ENCODE assay signal across 8 cellular contexts in the genomic region with DNA sequence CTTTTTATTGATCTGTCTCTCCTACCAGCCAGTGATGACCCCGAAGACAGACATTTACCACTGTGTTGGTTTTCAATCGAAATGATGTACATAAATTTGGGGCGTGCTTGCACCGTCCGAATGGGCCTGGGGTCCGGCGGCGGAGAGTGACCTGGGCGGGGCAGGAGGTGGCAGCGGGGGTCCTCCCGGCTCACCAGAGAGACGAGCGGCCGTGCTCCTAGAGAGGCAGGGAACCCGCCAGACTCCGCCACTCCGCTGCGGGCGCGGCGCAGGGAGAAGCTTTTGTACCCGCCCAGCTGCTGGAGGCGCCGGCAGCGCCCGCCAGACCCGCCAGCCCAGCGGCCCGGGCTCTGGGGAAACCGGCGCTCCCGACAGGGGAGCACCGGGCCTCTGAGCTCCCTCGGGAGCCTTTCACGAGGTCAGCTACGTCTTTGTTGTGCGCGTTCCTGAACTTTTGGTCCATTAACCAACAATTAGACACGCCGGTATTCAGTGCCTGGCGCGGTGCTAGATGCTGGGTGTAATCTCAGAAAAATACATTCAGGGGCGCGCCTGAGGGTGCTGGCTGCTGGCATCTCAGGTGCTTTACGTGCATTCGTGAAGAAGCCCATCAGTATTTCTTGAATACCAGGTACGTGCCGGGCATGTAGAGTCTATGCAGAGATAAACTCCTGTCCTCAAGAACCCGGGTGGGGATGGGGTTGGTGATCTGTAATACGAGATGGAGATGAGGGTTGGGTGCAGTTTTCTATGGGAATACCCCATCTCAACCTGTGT. TPM values are rescaled to one million over a fixed set of nuclear protein-coding genes. Genes with fewer than 3 reads are reported as not detected.
DNase-seq lines count a peak whose midpoint lies in the region; ATAC-seq, FAIRE-seq and TF ChIP-seq lines count a peak whose summit lies in the region.

Gene PGBD1, plus strand, starts transcription at position 285 of the 777 bp plus-strand sequence. CDS start 2,242 bp downstream, outside the sequence.

- H3K4me1 Mint-ChIP-seq in T-helper 1 cell treated with Interleukin-12 subunit alpha and Interleukin-12 subunit beta and Interleukin-4 antibody, amounts not matched to agents 30 μg/mL and 1 μg/mL, for 36 hours (ENCODE audit: low read depth), result peaks cover 9% of the 10 kb centered on the region

- H3K36me3 Mint-ChIP-seq in T-helper 1 cell treated with Interleukin-12 subunit alpha and Interleukin-12 subunit beta and Interleukin-4 antibody, amounts not matched to agents 30 μg/mL and 1 μg/mL, for 36 hours (ENCODE audit: low read depth), result peaks cover 8% of the 10 kb centered on the region

- in situ Hi-C loops in astrocyte of the spinal cord (cut with HindIII; ENCODE audit: low sequenced_read_pairs), result no loop called here

- TF ChIP-seq POLR2A in GM12892 (IDR thresholded peaks at IDR 0.05; ENCODE audit: low read depth, low read length), result peak; percentile 73; the same call in 1 of the 2 replicates

- ATAC-seq in HG02623 (IDR thresholded peaks at IDR 0.05; ENCODE audit: unreplicated experiment) (peak; percentile 78), GM18870 (IDR thresholded peaks at IDR 0.05; ENCODE audit: unreplicated experiment) (no peak)

- no peaks in the 10 kb centered on the region for H3K9me3 Mint-ChIP-seq in T-helper 1 cell treated with Interleukin-12 subunit alpha and Interleukin-12 subunit beta and Interleukin-4 antibody, amounts not matched to agents 30 μg/mL and 1 μg/mL, for 36 hours

- H3K27me3 Mint-ChIP-seq in T-helper 1 cell treated with Interleukin-12 subunit alpha and Interleukin-12 subunit beta and Interleukin-4 antibody, amounts not matched to agents 30 μg/mL and 1 μg/mL, for 36 hours (ENCODE audit: low read depth), result peaks cover 4% of the 10 kb centered on the region

- FAIRE-seq in GM12892 (lab: Jason Lieb, UNC), result peak; percentile 42

- H3K4me3 Mint-ChIP-seq in T-helper 1 cell treated with Interleukin-12 subunit alpha and Interleukin-12 subunit beta and Interleukin-4 antibody, amounts not matched to agents 30 μg/mL and 1 μg/mL, for 36 hours, result peak within 1 kb of the TSS; percentile 83

- TF ChIP-seq CTCF in astrocyte of the spinal cord (IDR thresholded peaks at IDR 0.05; ENCODE audit: low read depth, low read length), result no peak

- peak; percentile 45 for DNase-seq in GM12892 (ENCODE audit: insufficient read length)
- peak; percentile 57 for DNase-seq in NCI-H128 (lab: John Stamatoyannopoulos, UW; ENCODE audit: unreplicated experiment)
- peak; percentile 78 for DNase-seq in astrocyte of the spinal cord (ENCODE audit: low read depth, low spot score)
- peak in 46 of 51 donors; percentile 1 to 70 (median 40) for DNase-seq in hypothalamus (lab: John Stamatoyannopoulos, UW)
- DNase-seq in renal cortical epithelial cell (ENCODE audit: low read depth), result peak; percentile 27

- H3K27ac Mint-ChIP-seq in T-helper 1 cell treated with Interleukin-12 subunit alpha and Interleukin-12 subunit beta and Interleukin-4 antibody, amounts not matched to agents 30 μg/mL and 1 μg/mL, for 36 hours, result no peak within 1 kb of the TSS

- peak within 1 kb of the TSS; percentile 66 for H3K4me3 ChIP-seq in astrocyte of the spinal cord (ENCODE audit: low read depth, low read length)

RNA-seq across cellular contexts. Expression of gene PGBD1, which starts in this region (rescaled TPM):
- polyA plus RNA-seq in GM12892 (2012; ENCODE audit: missing spikeins), result 3.0 TPM
- total RNA-seq in renal cortical epithelial cell, result 5.7 and 7.6 TPM in 2 replicates

Comparison
In these comparisons a context has a peak if more than half of its experiments do, and no peak if none do; other contexts are left out.
1. DNase-seq: peak in every context shown above with its lines; median percentile 78 in astrocyte of the spinal cord; 57 in NCI-H128; 45 in GM12892; 40 in hypothalamus; 27 in renal cortical epithelial cell.